22 cellular contexts compared by ENCODE assay signal in genomic region chr17:56486732-56487131, GRCh38.
"Had no signal": no experiment of that assay in that cellular context is flagged by ENCODE, and none has a peak within 500 bp of the region (broad histone marks: within the 10 kb centered on the region; RNA-seq: fewer than 3 reads in every experiment).

No MANE protein-coding gene starts in this region.

- H3K4me3 Mint-ChIP-seq: immature natural killer cell, mesothelial cell of epicardium, naive B cell had no signal

- H3K27ac Mint-ChIP-seq: immature natural killer cell, mesothelial cell of epicardium, naive B cell had no signal

- H3K4me1 Mint-ChIP-seq: immature natural killer cell, naive B cell had no signal

- DNase-seq: dermis blood vessel endothelial cell; dorsolateral prefrontal cortex; effector CD4-positive, alpha-beta T cell; effector memory CD4-positive, alpha-beta T cell; esophagus squamous epithelium; foreskin keratinocyte; heart left ventricle; hypothalamus; immature natural killer cell; islet precursor cell; kidney; left cardiac atrium; left lung; left ventricle myocardium superior; lower lobe of right lung; mesenchymal stem cell; mucosa of descending colon; naive B cell had no signal

- H3K4me2 ChIP-seq: hepatocyte had no signal

- H3K79me2 ChIP-seq: hepatocyte had no signal

- H3K4me3 ChIP-seq: coronary artery, dorsolateral prefrontal cortex, esophagus squamous epithelium, gastroesophageal sphincter, heart left ventricle, hepatocyte, left lung, lower lobe of right lung, mucosa of descending colon had no signal

- H3K9me3 Mint-ChIP-seq: immature natural killer cell, mesothelial cell of epicardium, naive B cell had no signal

- H3K36me3 ChIP-seq: esophagus squamous epithelium, gastroesophageal sphincter, heart left ventricle, left lung, lower lobe of right lung had no signal

- H2AFZ ChIP-seq: hepatocyte had no signal

- H3K9me3 ChIP-seq: esophagus squamous epithelium, gastroesophageal sphincter, heart left ventricle, left lung, lower lobe of right lung, mucosa of descending colon had no signal

- H3K4me1 ChIP-seq: foreskin keratinocyte, gastroesophageal sphincter, heart left ventricle, left lung, lower lobe of right lung had no signal

- H3K27me3 ChIP-seq: esophagus squamous epithelium, foreskin keratinocyte, gastroesophageal sphincter, hepatocyte, left lung had no signal

- H3K36me3 Mint-ChIP-seq: immature natural killer cell, mesothelial cell of epicardium, naive B cell had no signal

- H3K27ac ChIP-seq: coronary artery, dorsolateral prefrontal cortex, esophagus squamous epithelium, foreskin keratinocyte, gastroesophageal sphincter, heart left ventricle, hepatocyte, left lung, lower lobe of right lung had no signal
